14 cellular contexts compared by ENCODE assay signal in the genomic region with DNA sequence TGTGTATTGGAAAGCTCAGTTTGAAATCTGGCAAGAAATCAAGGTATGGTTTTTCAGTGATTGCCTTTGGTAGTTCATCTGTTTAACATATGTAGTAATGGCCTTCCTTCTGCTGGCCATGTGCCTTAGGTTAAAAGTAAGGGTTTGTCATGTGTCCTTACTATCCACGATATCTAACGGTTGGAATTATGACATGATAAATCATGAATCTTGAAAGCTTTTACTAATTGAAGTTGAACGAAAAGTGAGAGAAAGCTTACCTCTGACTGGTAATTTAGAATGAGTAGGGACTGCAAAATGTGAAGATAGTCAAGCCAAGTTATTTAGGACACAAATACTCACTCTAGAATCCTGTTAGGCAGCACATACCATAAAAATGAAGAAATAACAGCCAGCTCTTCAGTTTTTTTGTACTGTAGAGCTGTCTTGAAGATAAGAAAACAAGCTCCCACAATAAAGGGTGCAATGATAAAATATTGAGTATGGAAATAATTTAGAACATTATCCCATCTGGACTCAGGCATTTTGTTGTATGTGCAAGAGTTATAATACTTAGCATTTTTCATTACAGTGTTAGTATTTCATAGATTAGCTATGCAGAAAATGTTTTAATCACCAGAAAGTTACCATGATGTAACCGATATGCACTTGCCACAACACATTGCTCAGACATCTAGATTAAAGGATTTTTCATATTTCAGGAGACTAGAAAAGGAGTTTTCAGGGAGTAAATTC.
DNase-seq lines count a peak whose midpoint lies in the region; ATAC-seq and TF ChIP-seq lines count a peak whose summit lies in the region.
"Had no signal": no experiment of that assay in that cellular context is flagged by ENCODE, and none has a peak within 500 bp of the region (broad histone marks: within the 10 kb centered on the region; RNA-seq: fewer than 3 reads in every experiment).

No MANE protein-coding gene starts in this region.

- in situ Hi-C loops in IMR-90 (cut with MboI; ENCODE audit: low sequenced_read_pairs): no loop called here

- no peak overlapping the region for H3K4me3 Mint-ChIP-seq in activated CD8-positive, alpha-beta T cell treated with anti-CD3 and anti-CD28 coated beads, Interleukin-2, amount 10 ng/mL, durations not matched to agents 7 days and 5 days
- H3K4me3 Mint-ChIP-seq: activated naive CD4-positive, alpha-beta T cell treated with anti-CD3 and anti-CD28 coated beads, Interleukin-2, amount 10 ng/mL, durations not matched to agents 7 days and 5 days had no signal

- H4K8ac ChIP-seq in IMR-90 (ENCODE audit: low read depth in 2 of 2, low read length in 2 of 2): no peak overlapping the region

- peak overlapping the region; percentile 60; the same call in 1 of the 2 replicates for H2BK120ac ChIP-seq in IMR-90 (ENCODE audit: low read depth, low read length)

- no peaks in the 10 kb centered on the region for H3K79me1 ChIP-seq in IMR-90 (ENCODE audit: low read depth in 1 of 2, low read length in 2 of 2)

- no peak for TF ChIP-seq CTCF in IMR-90 (conservative IDR thresholded peaks at IDR 0.05; ENCODE audit: low read depth, low read length)
- TF ChIP-seq CTCF in choroid plexus epithelial cell (conservative IDR thresholded peaks at IDR 0.05; ENCODE audit: low read depth, low read length): no peak

- no peak overlapping the region for H2AK9ac ChIP-seq in IMR-90 (replicated peaks; ENCODE audit: low read depth, low read length, poor library complexity)

- no peak overlapping the region for H2AK5ac ChIP-seq in IMR-90 (ENCODE audit: low read depth, low read length)

- no peak overlapping the region for H3K4me2 ChIP-seq in IMR-90 (ENCODE audit: low read depth, low read length)

- H3K27ac Mint-ChIP-seq in activated CD8-positive, alpha-beta T cell treated with anti-CD3 and anti-CD28 coated beads, Interleukin-2, amount 10 ng/mL, durations not matched to agents 7 days and 5 days: no peak overlapping the region
- H3K27ac Mint-ChIP-seq: activated naive CD4-positive, alpha-beta T cell treated with anti-CD3 and anti-CD28 coated beads, Interleukin-2, amount 10 ng/mL, durations not matched to agents 7 days and 5 days had no signal

- H4K20me1 ChIP-seq in IMR-90 (ENCODE audit: insufficient read depth, low read length): no peaks in the 10 kb centered on the region

- peaks cover 18% of the 10 kb centered on the region for H3K9me3 Mint-ChIP-seq in activated CD8-positive, alpha-beta T cell treated with anti-CD3 and anti-CD28 coated beads, Interleukin-2, amount 10 ng/mL, durations not matched to agents 7 days and 5 days (ENCODE audit: insufficient read depth)

- H2BK20ac ChIP-seq in IMR-90 (ENCODE audit: low read depth, low read length): no peak overlapping the region

- H3K9me1 ChIP-seq in IMR-90 (ENCODE audit: insufficient read depth, low read length): no peaks in the 10 kb centered on the region

- H3K4me3 ChIP-seq in IMR-90 (ENCODE audit: insufficient read depth, low read depth, low read length): no peak overlapping the region
- no peak overlapping the region for H3K4me3 ChIP-seq in choroid plexus epithelial cell (ENCODE audit: low read depth, low read length)
- H3K4me3 ChIP-seq in muscle layer of duodenum (ENCODE audit: low read depth in 1 of 2, low read length in 2 of 2): peak overlapping the region; percentile 17
- H3K4me3 ChIP-seq: pancreas had no signal

- ATAC-seq in IMR-90 (ENCODE audit: low read depth) (peak; percentile 78), GM21529 (IDR thresholded peaks at IDR 0.05; ENCODE audit: unreplicated experiment) (no peak), HG03442 (IDR thresholded peaks at IDR 0.05; ENCODE audit: unreplicated experiment) (no peak)
- ATAC-seq in activated CD8-positive, alpha-beta T cell treated with anti-CD3 and anti-CD28 coated beads, Interleukin-2, amount 10 ng/mL, durations not matched to agents 7 days and 5 days: no peak
- ATAC-seq: pancreas had no signal

- H3K18ac ChIP-seq in IMR-90 (ENCODE audit: low read depth, low read length): no peak overlapping the region; the same call in 1 of the 2 replicates

- no peaks in the 10 kb centered on the region for H3K36me3 Mint-ChIP-seq in activated CD8-positive, alpha-beta T cell treated with anti-CD3 and anti-CD28 coated beads, Interleukin-2, amount 10 ng/mL, durations not matched to agents 7 days and 5 days (ENCODE audit: low read depth)
- H3K36me3 Mint-ChIP-seq: activated naive CD4-positive, alpha-beta T cell treated with anti-CD3 and anti-CD28 coated beads, Interleukin-2, amount 10 ng/mL, durations not matched to agents 7 days and 5 days had no signal

- H3K23ac ChIP-seq in IMR-90 (ENCODE audit: low read depth, low read length): no peak overlapping the region; the same call in 1 of the 2 replicates

- H4K5ac ChIP-seq in IMR-90 (ENCODE audit: low read depth, low read length): no peak overlapping the region

- no peak overlapping the region for H2BK5ac ChIP-seq in IMR-90 (ENCODE audit: low read depth, low read length, poor library complexity, severe bottlenecking)

- DNase-seq in AG08395 (ENCODE audit: low spot score): peak; percentile 64
- peak; percentile 52 for DNase-seq in IMR-90
- DNase-seq in choroid plexus epithelial cell (ENCODE audit: low read depth): peak; percentile 25
- DNase-seq in activated CD8-positive, alpha-beta T cell treated with anti-CD3 and anti-CD28 coated beads, Interleukin-2, amount 10 ng/mL, durations not matched to agents 7 days and 5 days: no peak
- no peak for DNase-seq in HEK293T (ENCODE audit: extremely low spot score)
- DNase-seq: activated naive CD4-positive, alpha-beta T cell treated with anti-CD3 and anti-CD28 coated beads, Interleukin-2, amount 10 ng/mL, durations not matched to agents 7 days and 5 days; GF-D8; head of caudate nucleus; NCI-H2029 treated with DMSO at 0.1 percent for 48 hours; NCI-H82; pancreas had no signal

- no peaks in the 10 kb centered on the region for H3K4me1 ChIP-seq in IMR-90 (ENCODE audit: control insufficient read depth, insufficient read depth, low read length)
- peaks cover 0 to 5% of the 10 kb centered on the region in 2 donors for H3K4me1 ChIP-seq in muscle layer of duodenum (ENCODE audit: control insufficient read depth in 1 of 2, insufficient read depth in 2 of 2, low read length in 2 of 2)
- H3K4me1 ChIP-seq: pancreas had no signal

- no peak overlapping the region for H3K4ac ChIP-seq in IMR-90 (ENCODE audit: low read depth, low read length)

- TF ChIP-seq RAD21 in IMR-90 (IDR thresholded peaks at IDR 0.05; ENCODE audit: low read length): no peak

- TF ChIP-seq POLR2A in IMR-90 (IDR thresholded peaks at IDR 0.05; ENCODE audit: low read depth, low read length): no peak

- H3K56ac ChIP-seq in IMR-90 (ENCODE audit: extremely low read depth, insufficient read depth, low read length): no peak overlapping the region

- H3K27ac ChIP-seq in IMR-90 (ENCODE audit: insufficient read depth, low read length): no peak overlapping the region
- no peak overlapping the region for H3K27ac ChIP-seq in muscle layer of duodenum (ENCODE audit: low read length)
- H3K27ac ChIP-seq: pancreas had no signal

- WGBS in IMR-90 (ENCODE audit: extremely low coverage in 2 of 2, insufficient read length in 1 of 2), 2 experiments: no CpG with 5 or more reads among the region's 4 CpGs

- dilution Hi-C loops in IMR-90 (cut with HindIII; ENCODE audit: low sequenced_read_pairs, unreplicated experiment): no loop called here

- CTCF ChIA-PET in IMR-90 (lab: Yijun Ruan, JAX): no interaction called here
- CTCF ChIA-PET in activated CD8-positive, alpha-beta T cell treated with anti-CD3 and anti-CD28 coated beads, Interleukin-2, amount 10 ng/mL, durations not matched to agents 7 days and 5 days (lab: Charles Lee): no interaction called here
- CTCF ChIA-PET in HEK293T (lab: Yijun Ruan, JAX): no interaction called here

- H3K27me3 Mint-ChIP-seq in activated CD8-positive, alpha-beta T cell treated with anti-CD3 and anti-CD28 coated beads, Interleukin-2, amount 10 ng/mL, durations not matched to agents 7 days and 5 days (ENCODE audit: low read depth): no peaks in the 10 kb centered on the region
- H3K27me3 Mint-ChIP-seq: activated naive CD4-positive, alpha-beta T cell treated with anti-CD3 and anti-CD28 coated beads, Interleukin-2, amount 10 ng/mL, durations not matched to agents 7 days and 5 days had no signal

- no peaks in the 10 kb centered on the region for H3K27me3 ChIP-seq in IMR-90 (ENCODE audit: control insufficient read depth, insufficient read depth, low read length)
- no peaks in the 10 kb centered on the region for H3K27me3 ChIP-seq in muscle layer of duodenum (ENCODE audit: low read depth, low read length)
- H3K27me3 ChIP-seq: pancreas had no signal

- H3K9me3 ChIP-seq in IMR-90 (ENCODE audit: control insufficient read depth, insufficient read depth, low read length) (no peaks in the 10 kb centered on the region; the same call in 1 of the 2 replicates), muscle layer of duodenum (ENCODE audit: control insufficient read depth in 1 of 2, low read length in 2 of 2) (no peaks in the 10 kb centered on the region)
- H3K9me3 ChIP-seq: pancreas had no signal

- no peak overlapping the region for H3K9ac ChIP-seq in IMR-90 (ENCODE audit: low read depth, low read length)

- no peaks in the 10 kb centered on the region for H3K4me1 Mint-ChIP-seq in activated CD8-positive, alpha-beta T cell treated with anti-CD3 and anti-CD28 coated beads, Interleukin-2, amount 10 ng/mL, durations not matched to agents 7 days and 5 days (ENCODE audit: low read depth)
- H3K4me1 Mint-ChIP-seq: activated naive CD4-positive, alpha-beta T cell treated with anti-CD3 and anti-CD28 coated beads, Interleukin-2, amount 10 ng/mL, durations not matched to agents 7 days and 5 days had no signal

- no peak overlapping the region for H2BK15ac ChIP-seq in IMR-90 (ENCODE audit: low read depth, low read length)

- H2AFZ ChIP-seq in IMR-90 (replicated peaks; ENCODE audit: low read length, poor library complexity): no peak overlapping the region

- intact Hi-C loops in IMR-90 (cut with micrococcal nuclease): no loop called here

- H4K91ac ChIP-seq in IMR-90 (ENCODE audit: insufficient read depth, low read depth, low read length): no peak overlapping the region

- no peaks in the 10 kb centered on the region for H3K36me3 ChIP-seq in IMR-90 (ENCODE audit: control insufficient read depth, insufficient read depth, low read length)
- H3K36me3 ChIP-seq in muscle layer of duodenum (ENCODE audit: control insufficient read depth in 1 of 2, insufficient read depth in 2 of 2, low read length in 2 of 2): no peaks in the 10 kb centered on the region
- H3K36me3 ChIP-seq: pancreas had no signal

- BruUV-seq in IMR-90 (replicated peaks; lab: Mats Ljungman, UMichigan): no TSS peak

- H3K14ac ChIP-seq in IMR-90 (replicated peaks; ENCODE audit: low read depth, low read length): peak overlapping the region; percentile 71; the same call in 1 of the 2 replicates

- POLR2A ChIA-PET in IMR-90 (lab: Charles Lee; ENCODE audit: unreplicated experiment) (no interaction called here), HEK293T (lab: Yijun Ruan, JAX) (no interaction called here)
- POLR2A ChIA-PET in activated CD8-positive, alpha-beta T cell treated with anti-CD3 and anti-CD28 coated beads, Interleukin-2, amount 10 ng/mL, durations not matched to agents 7 days and 5 days (lab: Charles Lee): no interaction called here

TF ChIP-seq in IMR-90, 13 proteins besides CTCF, POLR2A, EP300 and RAD21 (continues in another document):
- TF ChIP-seq CEBPB (IDR thresholded peaks at IDR 0.05; ENCODE audit: low read depth, low read length): 0 out of 2 replicates have a peak, but pooled peaks have one; percentile 7

TF ChIP-seq in HEK293T, 16 proteins besides CTCF, POLR2A, EP300 and RAD21 (continues in another document):
- no peak for TF ChIP-seq ZNF384 (IDR thresholded peaks at IDR 0.05)

Comparison
In these comparisons a context has a peak if more than half of its experiments do, and no peak if none do; other contexts are left out.
1. DNase-seq: peak in AG08395 (single experiment), IMR-90 (single experiment) and choroid plexus epithelial cell (single experiment); none in activated CD8-positive, alpha-beta T cell treated with anti-CD3 and anti-CD28 coated beads, Interleukin-2, amount 10 ng/mL, durations not matched to agents 7 days and 5 days (single experiment) and HEK293T (single experiment).
2. H3K4me3 ChIP-seq: peak in muscle layer of duodenum (2 of 2); none in IMR-90 (single experiment) and choroid plexus epithelial cell (single experiment).